1 cellular context compared by ENCODE assay signal in the genomic region with DNA sequence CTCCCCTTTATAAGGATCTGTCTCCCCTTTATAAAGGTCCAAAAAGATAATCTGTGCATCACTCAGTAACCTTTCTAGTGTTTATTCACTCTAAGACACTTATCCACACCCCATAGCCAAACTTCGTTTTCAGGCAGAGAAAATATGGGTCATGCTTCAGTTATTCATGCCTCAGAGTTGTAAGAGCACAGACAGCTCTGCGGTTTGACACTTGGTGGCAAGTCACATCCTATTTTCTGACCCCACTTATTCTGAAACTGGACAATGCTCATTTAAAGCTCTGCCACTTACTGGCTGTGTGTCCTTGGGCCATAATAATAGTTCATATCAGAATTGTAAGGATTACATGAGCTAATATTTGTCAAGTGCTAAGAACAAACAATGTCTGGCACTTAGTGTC.
A peak's percentile ranks its signal among the peaks of the same experiment; 100 is the strongest.
TF ChIP-seq lines count a peak whose summit lies in the region.

No MANE protein-coding gene starts in this region.

TF ChIP-seq in IMR-90, 13 proteins besides CTCF, POLR2A, EP300 and RAD21:
- TF ChIP-seq BHLHE40 (IDR thresholded peaks at IDR 0.05; ENCODE audit: low read depth, low read length) (peak; percentile 45; the same call in 1 of the 2 replicates), NFE2L2 (IDR thresholded peaks at IDR 0.05; ENCODE audit: low read depth, low read length) (no peak), SMC3 (IDR thresholded peaks at IDR 0.05; ENCODE audit: low read depth, low read length) (no peak), RCOR1 (IDR thresholded peaks at IDR 0.05; ENCODE audit: insufficient replicate concordance, low read length) (peak; percentile 22), RFX5 (IDR thresholded peaks at IDR 0.05; ENCODE audit: low read depth, low read length) (no peak)
- TF ChIP-seq, protein P1, sequence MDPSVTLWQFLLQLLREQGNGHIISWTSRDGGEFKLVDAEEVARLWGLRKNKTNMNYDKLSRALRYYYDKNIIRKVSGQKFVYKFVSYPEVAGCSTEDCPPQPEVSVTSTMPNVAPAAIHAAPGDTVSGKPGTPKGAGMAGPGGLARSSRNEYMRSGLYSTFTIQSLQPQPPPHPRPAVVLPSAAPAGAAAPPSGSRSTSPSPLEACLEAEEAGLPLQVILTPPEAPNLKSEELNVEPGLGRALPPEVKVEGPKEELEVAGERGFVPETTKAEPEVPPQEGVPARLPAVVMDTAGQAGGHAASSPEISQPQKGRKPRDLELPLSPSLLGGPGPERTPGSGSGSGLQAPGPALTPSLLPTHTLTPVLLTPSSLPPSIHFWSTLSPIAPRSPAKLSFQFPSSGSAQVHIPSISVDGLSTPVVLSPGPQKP (IDR thresholded peaks at IDR 0.05; ENCODE audit: borderline replicate concordance, low read depth, low read length), result no peak
